ENCODE assay signal across 1 cellular context in the genomic region with DNA sequence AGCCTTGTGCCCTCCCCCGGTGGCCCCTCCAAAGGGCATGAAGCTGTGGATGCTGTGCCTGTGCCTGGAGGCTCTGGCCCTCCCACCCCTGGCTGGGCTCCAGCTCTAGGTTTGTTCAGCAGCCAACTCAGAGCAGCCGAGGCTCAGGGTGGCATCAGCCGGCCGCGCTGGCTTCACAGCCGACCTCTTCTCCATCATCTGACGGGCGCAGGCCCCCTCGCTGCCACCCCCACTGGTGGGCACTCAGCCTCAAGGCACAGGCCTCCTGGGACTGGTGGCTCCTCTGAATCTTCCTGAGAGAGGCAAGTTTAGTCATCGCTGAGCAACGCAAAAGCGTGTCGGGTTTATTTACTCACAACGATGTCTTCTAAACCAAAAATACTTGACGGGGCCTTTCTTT.
TF ChIP-seq lines count a peak whose summit lies in the region.

No MANE protein-coding gene starts in this region.

TF ChIP-seq in SK-N-SH treated with all-trans-retinoic acid at 6 μM for 48 hours, 23 proteins besides CTCF, POLR2A, EP300 and RAD21 (continued from another document):
- no peak for TF ChIP-seq CSRNP3 (CRISPR knock-in tag; IDR thresholded peaks at IDR 0.05)
- no peak for TF ChIP-seq ZC3H10 (CRISPR knock-in tag; IDR thresholded peaks at IDR 0.05)
- no peak for TF ChIP-seq RARB (CRISPR knock-in tag; IDR thresholded peaks at IDR 0.05)
- TF ChIP-seq SNAI2 (CRISPR knock-in tag; IDR thresholded peaks at IDR 0.05), result no peak
- TF ChIP-seq CSDC2 (CRISPR knock-in tag; IDR thresholded peaks at IDR 0.05), result no peak
